Comparison of ENCODE assay signal across 9 cellular contexts in the genomic region with DNA sequence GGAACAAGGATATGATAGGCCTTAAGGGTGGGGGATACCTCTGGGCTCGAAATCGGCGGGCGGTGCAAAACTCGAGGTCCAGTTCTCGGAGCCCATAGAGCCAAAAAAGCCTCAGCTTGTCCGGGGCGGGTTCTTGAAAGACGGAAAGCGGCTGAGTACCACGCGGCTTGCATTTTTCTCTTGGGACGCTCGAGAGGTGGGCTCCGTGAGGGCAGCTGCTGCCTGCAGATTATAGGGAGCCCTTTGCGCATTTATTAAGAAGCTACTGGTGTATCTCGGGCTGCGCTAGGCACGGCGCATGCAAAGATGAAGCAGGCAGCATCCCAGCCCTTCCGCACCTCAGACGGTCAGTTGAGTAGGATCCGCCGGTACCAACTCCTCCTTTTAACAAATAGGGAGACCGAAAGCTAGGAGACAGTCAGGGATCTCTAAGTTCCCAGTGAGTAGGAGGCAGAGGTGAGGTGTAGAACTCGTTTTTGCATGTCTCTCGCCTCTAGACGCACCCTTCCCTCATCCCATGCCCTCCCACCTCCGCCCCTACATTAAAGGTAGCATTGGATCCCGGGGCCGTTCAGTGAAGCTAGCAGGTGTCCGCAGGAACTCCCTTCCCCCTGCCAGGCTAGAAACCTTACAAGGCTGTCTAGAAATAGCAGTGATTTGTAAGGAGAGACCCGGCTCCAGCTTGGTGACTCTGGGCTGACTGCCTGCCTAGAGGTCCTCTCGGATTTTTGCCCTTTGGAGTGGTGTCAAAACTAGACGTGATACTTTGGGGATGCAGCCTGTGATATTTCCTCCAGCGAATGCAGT. TPM values are rescaled to one million over a fixed set of nuclear protein-coding genes. Genes with fewer than 3 reads are reported as not detected.
DNase-seq lines count a peak whose midpoint lies in the region; ATAC-seq and TF ChIP-seq lines count a peak whose summit lies in the region.
"Had no signal": no experiment of that assay in that cellular context is flagged by ENCODE, and none has a peak within 500 bp of the region (broad histone marks: within the 10 kb centered on the region; RNA-seq: fewer than 3 reads in every experiment).

No MANE protein-coding gene starts in this region.

- intact Hi-C loops in testis (cut with DNase I; ENCODE audit: low total_unique reads) = loop anchor here (5.0 kb wide), 1 partner anchor 73 kb away; a partner anchor contains a TSS

- no peaks in the 10 kb centered on the region for H3K9me3 ChIP-seq in testis

- no peaks in the 10 kb centered on the region for H3K27me3 ChIP-seq in testis

- H3K36me3 ChIP-seq in testis (ENCODE audit: low read depth, missing control alignments) = no peaks in the 10 kb centered on the region

- 1% methylated on average over 31 to 36 of the region's 36 CpGs for WGBS in testis, 2 donors

- peak overlapping the region; percentile 53 to 96 for H3K4me3 ChIP-seq in testis

- no peak for ATAC-seq in effector memory CD8-positive, alpha-beta T cell (replicated peaks)
- ATAC-seq in HG03135 (IDR thresholded peaks at IDR 0.05; ENCODE audit: unreplicated experiment) (no peak), HG02981 (IDR thresholded peaks at IDR 0.05; ENCODE audit: unreplicated experiment) (no peak)

- H3K9me3 Mint-ChIP-seq in effector memory CD8-positive, alpha-beta T cell = no peaks in the 10 kb centered on the region
- H3K9me3 Mint-ChIP-seq in mesothelial cell of epicardium = no peaks in the 10 kb centered on the region

- TF ChIP-seq POLR2A in testis (IDR thresholded peaks at IDR 0.05) = no peak

- TF ChIP-seq CTCF in mesothelial cell of epicardium (IDR thresholded peaks at IDR 0.05; ENCODE audit: unreplicated experiment) (no peak), testis (IDR thresholded peaks at IDR 0.05) (no peak)

- H3K4me1 ChIP-seq in testis = peaks cover 14% of the 10 kb centered on the region

- H3K4me3 Mint-ChIP-seq in effector memory CD8-positive, alpha-beta T cell = peak overlapping the region; percentile 96 to 99
- peak overlapping the region; percentile 98 for H3K4me3 Mint-ChIP-seq in mesothelial cell of epicardium

- peak overlapping the region; percentile 90 to 91 for H3K27ac ChIP-seq in testis

- H3K27me3 Mint-ChIP-seq in effector memory CD8-positive, alpha-beta T cell = no peaks in the 10 kb centered on the region
- no peaks in the 10 kb centered on the region for H3K27me3 Mint-ChIP-seq in mesothelial cell of epicardium (ENCODE audit: low read depth)

- DNase-seq in stimulated activated CD4-positive, alpha-beta T cell treated with anti-CD3 and anti-CD28 coated beads, Interleukin-15, amount 100 ng/mL, for 24 hours = peak; percentile 47
- DNase-seq in stimulated activated CD4-positive, alpha-beta T cell treated with anti-CD3 and anti-CD28 coated beads, Interleukin-12 subunit alpha, Interleukin-12 subunit beta, amount 100 ng/mL, for 4 hours = no peak
- DNase-seq in activated CD4-positive, alpha-beta T cell treated with anti-CD3 and anti-CD28 coated beads for 48 hours = peak; percentile 34
- peak in 1 of 3 experiments; percentile 38 for DNase-seq in effector memory CD8-positive, alpha-beta T cell
- peak in 1 of 2 experiments; percentile 50 for DNase-seq in mesothelial cell of epicardium (ENCODE audit: low spot score in 2 of 2, unreplicated experiment in 2 of 2)
- DNase-seq in testis = peak; percentile 36

- peaks cover 62% of the 10 kb centered on the region for H3K36me3 Mint-ChIP-seq in effector memory CD8-positive, alpha-beta T cell (ENCODE audit: insufficient read depth)
- H3K36me3 Mint-ChIP-seq in mesothelial cell of epicardium = peaks cover 13% of the 10 kb centered on the region

- H3K4me1 Mint-ChIP-seq in effector memory CD8-positive, alpha-beta T cell (ENCODE audit: low read depth in 2 of 2) = peaks cover 26 to 37% of the 10 kb centered on the region in 2 donors
- peaks cover 27% of the 10 kb centered on the region for H3K4me1 Mint-ChIP-seq in mesothelial cell of epicardium

- peak overlapping the region; percentile 96 to 99 for H3K27ac Mint-ChIP-seq in effector memory CD8-positive, alpha-beta T cell
- peak overlapping the region; percentile 98 for H3K27ac Mint-ChIP-seq in mesothelial cell of epicardium

RNA-seq across cellular contexts. Expression of a gene that starts 0.8 kb away (rescaled TPM):
- total RNA-seq in mesothelial cell of epicardium (437 to 453 TPM (median 439 TPM) in 3 replicates), testis (100 to 1,000 TPM; 155 to 174 TPM)
- polyA plus RNA-seq in testis (ENCODE audit: insufficient read depth, low read depth, low replicate concordance) = 353 TPM

RNA-seq across cellular contexts. Expression of a gene that starts 17.0 kb away (rescaled TPM):
- 0.32 to 0.60 TPM (median 0.40 TPM) in 3 replicates for total RNA-seq in mesothelial cell of epicardium
- 100 to 1,000 TPM; 115 to 135 TPM for total RNA-seq in testis
- 815 TPM for polyA plus RNA-seq in testis (ENCODE audit: insufficient read depth, low read depth, low replicate concordance)
- total RNA-seq: frontal cortex had no signal

Comparison
In these comparisons a context has a peak if more than half of its experiments do, and no peak if none do; other contexts are left out.
1. RNA of a gene that starts 17.0 kb away (total RNA-seq): 115 to 135 TPM in testis; 0.32 to 0.60 TPM in mesothelial cell of epicardium; every median in the first group is over 10 times any median in the second.